35 cellular contexts compared by ENCODE assay signal in the genomic region with DNA sequence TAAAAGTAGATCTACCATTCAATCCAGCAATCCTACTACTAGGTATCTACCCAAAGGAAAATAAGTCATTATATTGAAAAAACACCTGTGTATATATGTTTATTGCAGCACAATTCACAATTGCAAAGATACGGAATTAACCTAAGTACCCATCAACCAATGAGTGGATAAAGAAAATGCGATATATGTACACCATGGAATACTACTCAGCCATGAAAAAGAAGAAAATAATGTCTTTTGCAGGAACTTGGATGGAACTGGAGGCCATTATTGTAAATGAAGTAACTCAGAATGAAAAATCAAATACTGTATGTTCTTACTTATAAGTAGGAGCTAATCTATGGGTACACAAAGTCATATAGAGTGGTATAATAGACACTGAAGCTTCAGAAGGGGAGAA.
"Had no signal": no experiment of that assay in that cellular context is flagged by ENCODE, and none has a peak within 500 bp of the region (broad histone marks: within the 10 kb centered on the region; RNA-seq: fewer than 3 reads in every experiment).

No MANE protein-coding gene starts in this region.

- H3K4me3 ChIP-seq: MG63 had no signal

- DNase-seq: Karpas-422, Kasumi-1, MG63, MM.1S, MV-4-11, NCI-H1048, NCI-H1092, NCI-H1092 treated with DMSO at 0.1 percent for 48 hours, NCI-H1105, NCI-H1105 treated with DMSO at 0.1 percent for 48 hours, NCI-H1417, NCI-H1417 treated with DMSO at 0.1 percent for 48 hours, NCI-H1436, NCI-H1436 treated with DMSO at 0.1 percent for 48 hours, NCI-H146, NCI-H1694, NCI-H1694 treated with DMSO at 0.1 percent for 48 hours, NCI-H187, NCI-H187 treated with DMSO at 0.1 percent for 48 hours, NCI-H1930, NCI-H2029, NCI-H2029 treated with DMSO at 0.1 percent for 48 hours, NCI-H2081, NCI-H2081 treated with DMSO at 0.1 percent for 48 hours, NCI-H2107, NCI-H2171, NCI-H2171 treated with DMSO at 0.1 percent for 48 hours, NCI-H2227 treated with DMSO at 0.1 percent for 48 hours, NCI-H226, NCI-H345, NCI-H446, NCI-H446 treated with DMSO at 0.1 percent for 48 hours, NCI-H510A, NCI-H510A treated with DMSO at 0.1 percent for 48 hours, NCI-H524 had no signal

- H3K9me3 ChIP-seq: MG63 had no signal

- H3K27me3 ChIP-seq: MG63 had no signal
